In genomic region chr15:29558261-29558660, GRCh38 we compare ENCODE assay signal across 27 cellular contexts.
"Had no signal": no experiment of that assay in that cellular context is flagged by ENCODE, and none has a peak within 500 bp of the region (broad histone marks: within the 10 kb centered on the region; RNA-seq: fewer than 3 reads in every experiment).

No MANE protein-coding gene starts in this region.

- H3K9me3 ChIP-seq: colonic mucosa, esophagus squamous epithelium, gastrocnemius medialis had no signal

- H3K9me3 Mint-ChIP-seq: dendritic cell treated with granulocyte-macrophage colony-stimulating factor and Interleukin-4, amounts not matched to agents 40 ng/mL and 50 ng/mL, for 4 days had no signal

- H3K4me1 ChIP-seq: colonic mucosa, esophagus squamous epithelium, foreskin keratinocyte, gastrocnemius medialis, gastroesophageal sphincter, heart left ventricle had no signal

- H3K27ac Mint-ChIP-seq: dendritic cell treated with granulocyte-macrophage colony-stimulating factor and Interleukin-4, amounts not matched to agents 40 ng/mL and 50 ng/mL, for 4 days; effector memory CD8-positive, alpha-beta T cell; endodermal cell had no signal

- H3K4me3 ChIP-seq: colonic mucosa, coronary artery, dorsolateral prefrontal cortex, esophagus squamous epithelium, gastrocnemius medialis, gastroesophageal sphincter, heart left ventricle had no signal

- ATAC-seq: effector memory CD8-positive, alpha-beta T cell; esophagus mucosa; foreskin keratinocyte; gastrocnemius medialis; gastroesophageal sphincter; heart left ventricle had no signal

- H3K4me3 Mint-ChIP-seq: dendritic cell treated with granulocyte-macrophage colony-stimulating factor and Interleukin-4, amounts not matched to agents 40 ng/mL and 50 ng/mL, for 4 days; effector memory CD8-positive, alpha-beta T cell; endodermal cell had no signal

- H3K36me3 ChIP-seq: colonic mucosa, esophagus squamous epithelium, gastrocnemius medialis, gastroesophageal sphincter, heart left ventricle had no signal

- H3K27ac ChIP-seq: colonic mucosa, coronary artery, dorsolateral prefrontal cortex, epithelial cell of prostate, esophagus squamous epithelium, foreskin keratinocyte, gastrocnemius medialis, gastroesophageal sphincter, heart left ventricle had no signal

- DNase-seq: colonic mucosa; cortex of kidney; dermis blood vessel endothelial cell; dorsolateral prefrontal cortex; effector CD4-positive, alpha-beta T cell; effector CD8-positive, alpha-beta T cell; effector memory CD4-positive, alpha-beta T cell; effector memory CD8-positive, alpha-beta T cell; endodermal cell; erythroblast; esophagus squamous epithelium; foreskin fibroblast; foreskin keratinocyte; foreskin melanocyte; gastrocnemius medialis; glutamatergic neuron; head of caudate nucleus; heart left ventricle had no signal

- FAIRE-seq: colon, endometrium, endothelial cell of umbilical vein, frontal cortex had no signal

- H3K27me3 ChIP-seq: colonic mucosa, foreskin keratinocyte, gastrocnemius medialis had no signal
